8 cellular contexts compared by ENCODE assay signal in genomic region chr2:61537590-61538178, GRCh38. TPM values are rescaled to one million over a fixed set of nuclear protein-coding genes. Genes with fewer than 3 reads are reported as not detected.
A peak's percentile ranks its signal among the peaks of the same experiment; 100 is the strongest.
DNase-seq lines count a peak whose midpoint lies in the region; ATAC-seq and TF ChIP-seq lines count a peak whose summit lies in the region.

No MANE protein-coding gene starts in this region.

- H3K27me3 Mint-ChIP-seq in naive thymus-derived CD8-positive, alpha-beta T cell = peaks cover 0 to 2% (median 0%) of the 10 kb centered on the region in 5 donors

- H3K9ac ChIP-seq in BLaER1 treated with 17β-estradiol and CSF1 and Interleukin-3, amounts not matched to agents 10 nM and 100 nM = peak overlapping the region; percentile 95 to 99 (median 98)
- peak overlapping the region; percentile 99 for H3K9ac ChIP-seq in Loucy (ENCODE audit: low read depth, low read length, poor library complexity, severe bottlenecking)

- H3K9me2 ChIP-seq in Loucy (replicated peaks; ENCODE audit: low read depth, low read length) = no peaks in the 10 kb centered on the region

- peaks cover 54% of the 10 kb centered on the region for H3K79me2 ChIP-seq in Loucy (ENCODE audit: insufficient read depth, low read length)

- peaks cover 24 to 50% (median 39%) of the 10 kb centered on the region in 4 donors for H3K4me1 Mint-ChIP-seq in naive thymus-derived CD8-positive, alpha-beta T cell

- POLR2A ChIA-PET in naive thymus-derived CD8-positive, alpha-beta T cell (lab: Charles Lee) = interaction anchor here (0.6 to 5.6 kb wide), 30 partner anchors 8 to 657 kb away, joined by 3 to 79 read pairs (median 5); partner anchors contain the start of genes COMMD1, FAM161A, PEX13 and REL

- H4K20me1 ChIP-seq in BLaER1 treated with 17β-estradiol and CSF1 and Interleukin-3, amounts not matched to agents 10 nM and 100 nM = peaks cover 36 to 39% (median 38%) of the 10 kb centered on the region in 11 experiments
- H4K20me1 ChIP-seq in Loucy (ENCODE audit: insufficient read depth, low read length, poor library complexity, severe bottlenecking) = peaks cover 42% of the 10 kb centered on the region

- peaks cover 4 to 21% (median 10%) of the 10 kb centered on the region in 11 experiments; a peak in 20 of 22 replicates for H3K36me3 ChIP-seq in BLaER1 treated with 17β-estradiol and CSF1 and Interleukin-3, amounts not matched to agents 10 nM and 100 nM
- H3K36me3 ChIP-seq in Loucy (ENCODE audit: insufficient read depth, low read length) = no peaks in the 10 kb centered on the region

- H3K9me3 ChIP-seq in BLaER1 treated with 17β-estradiol and CSF1 and Interleukin-3, amounts not matched to agents 10 nM and 100 nM (replicated peaks in 1 of 11) = no peaks in the 10 kb centered on the region
- H3K9me3 ChIP-seq in Loucy (ENCODE audit: insufficient read depth, low read depth, low read length) = no peaks in the 10 kb centered on the region

- no peak for TF ChIP-seq CTCF in Loucy (conservative IDR thresholded peaks at IDR 0.05; ENCODE audit: low read length)

- peak overlapping the region; percentile 72 to 93 (median 86) for H3K4me3 ChIP-seq in BLaER1 treated with 17β-estradiol and CSF1 and Interleukin-3, amounts not matched to agents 10 nM and 100 nM
- peak overlapping the region; percentile 94 for H3K4me3 ChIP-seq in Loucy (ENCODE audit: low read length, poor library complexity, severe bottlenecking)

- peak overlapping the region; percentile 92 to 99 (median 95) for H3K27ac ChIP-seq in BLaER1 treated with 17β-estradiol and CSF1 and Interleukin-3, amounts not matched to agents 10 nM and 100 nM
- peak overlapping the region; percentile 95 for H3K27ac ChIP-seq in cingulate gyrus (ENCODE audit: low read depth, low read length)

- H3K27me3 ChIP-seq in BLaER1 treated with 17β-estradiol and CSF1 and Interleukin-3, amounts not matched to agents 10 nM and 100 nM = no peaks in the 10 kb centered on the region
- H3K27me3 ChIP-seq in Loucy (ENCODE audit: insufficient read depth, low read length, poor library complexity, severe bottlenecking) = no peaks in the 10 kb centered on the region

- peak overlapping the region in 8 of 11 experiments; percentile 14 to 97 (median 88); a peak in 10 of 22 replicates for H3K4me2 ChIP-seq in BLaER1 treated with 17β-estradiol and CSF1 and Interleukin-3, amounts not matched to agents 10 nM and 100 nM
- peak overlapping the region; percentile 50 for H3K4me2 ChIP-seq in Loucy (ENCODE audit: low read depth, low read length, poor library complexity, severe bottlenecking)

- peak overlapping the region; percentile 72; the same call in 1 of the 2 replicates for H2AFZ ChIP-seq in Loucy (ENCODE audit: low read length)

- no peaks in the 10 kb centered on the region for H3K9me3 Mint-ChIP-seq in naive thymus-derived CD8-positive, alpha-beta T cell

- peaks cover 5% of the 10 kb centered on the region for H3F3A ChIP-seq in Loucy (ENCODE audit: low read depth)

- peaks cover 0 to 8% (median 4%) of the 10 kb centered on the region in 3 donors for H3K36me3 Mint-ChIP-seq in naive thymus-derived CD8-positive, alpha-beta T cell

- H3K4me3 Mint-ChIP-seq in naive thymus-derived CD8-positive, alpha-beta T cell = peak overlapping the region; percentile 89 to 99 (median 96)

- H3K4me1 ChIP-seq in BLaER1 treated with 17β-estradiol and CSF1 and Interleukin-3, amounts not matched to agents 10 nM and 100 nM = peaks cover 19 to 41% (median 39%) of the 10 kb centered on the region in 10 experiments
- H3K4me1 ChIP-seq in Loucy (ENCODE audit: insufficient read depth, low read length, poor library complexity, severe bottlenecking) = peaks cover 31% of the 10 kb centered on the region

- peak overlapping the region; percentile 95 to 100 (median 100) for H3K27ac Mint-ChIP-seq in naive thymus-derived CD8-positive, alpha-beta T cell

- no peak for DNase-seq in naive thymus-derived CD8-positive, alpha-beta T cell

- no peak for ATAC-seq in naive thymus-derived CD8-positive, alpha-beta T cell
- no peak for ATAC-seq in HG03521 (IDR thresholded peaks at IDR 0.05; ENCODE audit: unreplicated experiment)
- no peak for ATAC-seq in GM19324 (IDR thresholded peaks at IDR 0.05; ENCODE audit: low FRiP score, unreplicated experiment)
- no peak for ATAC-seq in HG02678 (IDR thresholded peaks at IDR 0.05; ENCODE audit: unreplicated experiment)
- ATAC-seq in HG03025 (IDR thresholded peaks at IDR 0.05; ENCODE audit: low FRiP score, unreplicated experiment) = no peak

RNA-seq across cellular contexts. Expression of gene XPO1, which starts 0.5 kb away (rescaled TPM):
- 100 to 1,000 TPM; 196 to 221 TPM for total RNA-seq in naive thymus-derived CD8-positive, alpha-beta T cell
- 10 to 100 TPM; 27.3 to 43.5 (median 32.8) TPM for polyA plus RNA-seq in naive thymus-derived CD8-positive, alpha-beta T cell
